Comparison of ENCODE assay signal across 8 cellular contexts in genomic region chr4:99885063-99885664, GRCh38. TPM values are rescaled to one million over a fixed set of nuclear protein-coding genes. Genes with fewer than 3 reads are reported as not detected.
DNase-seq lines count a peak whose midpoint lies in the region; ATAC-seq and TF ChIP-seq lines count a peak whose summit lies in the region.

No MANE protein-coding gene starts in this region.

- no peak for TF ChIP-seq EP300 in transverse colon (IDR thresholded peaks at IDR 0.05; ENCODE audit: low read depth)

- H3K36me3 ChIP-seq in left ventricle myocardium inferior (peaks cover 65% of the 10 kb centered on the region), transverse colon (peaks cover 0 to 48% (median 18%) of the 10 kb centered on the region in 4 donors)

- no peak overlapping the region for H3K4me3 ChIP-seq in left ventricle myocardium inferior
- H3K4me3 ChIP-seq in fibroblast of villous mesenchyme (ENCODE audit: low read depth, low read length): no peak overlapping the region
- no peak overlapping the region for H3K4me3 ChIP-seq in transverse colon

- no peaks in the 10 kb centered on the region for H3K27me3 ChIP-seq in left ventricle myocardium inferior (ENCODE audit: low read depth)
- no peaks in the 10 kb centered on the region for H3K27me3 ChIP-seq in transverse colon

- intact Hi-C loops in left ventricle myocardium inferior (cut with micrococcal nuclease) (no loop called here), left cardiac atrium (cut with DNase I) (loop anchor here (10.0 kb wide), 1 partner anchor 70 kb away; the partner anchor contains the start of gene DAPP1 (in 2 of the 2)), transverse colon (cut with DNase I; ENCODE audit: low total_unique reads) (no loop called here)

- H3K4me1 ChIP-seq in left ventricle myocardium inferior: peaks cover 31% of the 10 kb centered on the region
- H3K4me1 ChIP-seq in transverse colon: peaks cover 0 to 5% (median 0%) of the 10 kb centered on the region in 4 donors

- no peaks in the 10 kb centered on the region for H3K9me3 ChIP-seq in left ventricle myocardium inferior (replicated peaks)
- H3K9me3 ChIP-seq in transverse colon: no peaks in the 10 kb centered on the region

- no peak overlapping the region for H3K27ac ChIP-seq in left ventricle myocardium inferior (replicated peaks)
- no peak overlapping the region for H3K27ac ChIP-seq in transverse colon

- TF ChIP-seq POLR2A in transverse colon (IDR thresholded peaks at IDR 0.05): no peak

- TF ChIP-seq CTCF in left ventricle myocardium inferior (IDR thresholded peaks at IDR 0.05; ENCODE audit: borderline replicate concordance): peak; percentile 61
- TF ChIP-seq CTCF in fibroblast of villous mesenchyme (IDR thresholded peaks at IDR 0.05; ENCODE audit: insufficient read depth, low read depth, low read length): peak; percentile 45
- TF ChIP-seq CTCF in transverse colon (IDR thresholded peaks at IDR 0.05): peak; percentile 33 to 54 (median 48)

- in situ Hi-C loops in transverse colon (cut with MboI; ENCODE audit: low pct_ligation_motif_present in 1 of 4, low pct_unique_long_range_greater_than_20kb in 1 of 4, low sequenced_read_pairs in 3 of 4): loop anchor here in 2 of 4 donors (25.0 kb wide), 1 partner anchor 323 kb away; the partner anchor contains the start of genes MTTP (in 2 of the 2) and TRMT10A (in 2 of the 2)

- DNase-seq in left ventricle myocardium inferior (no peak), left cardiac atrium (no peak), SW480 (ENCODE audit: low spot score) (peak; percentile 21), fibroblast of villous mesenchyme (ENCODE audit: low read depth) (peak; percentile 39), transverse colon (no peak), putamen (ENCODE audit: low spot score) (no peak)
- DNase-seq in activated CD8-positive, alpha-beta memory T cell treated with anti-CD3 and anti-CD28 coated beads, Interleukin-2, amount 50 U/mL, for 48 hours: no peak

- 63 to 68% methylated on average over 2 of the region's 2 CpGs for WGBS in transverse colon (ENCODE audit: low coverage in 1 of 2), 2 donors

- no peak for ATAC-seq in left cardiac atrium
- ATAC-seq in HG03565 (IDR thresholded peaks at IDR 0.05; ENCODE audit: unreplicated experiment): peak; percentile 51

RNA-seq across cellular contexts. Expression of gene LAMTOR3, which starts 9.1 kb away (rescaled TPM):
- total RNA-seq in left ventricle myocardium inferior (38.5 TPM), left cardiac atrium (10 to 100 TPM; 29.2 to 32.3 TPM), fibroblast of villous mesenchyme (20.9 and 51.8 TPM in 2 replicates), transverse colon (10 to 100 TPM in 3 of 4 donors, under 1 TPM in 1; 1.00 to 60.3 (median 32.0) TPM)

Comparison
In these comparisons a context has a peak if more than half of its experiments do, and no peak if none do; other contexts are left out.
1. intact Hi-C loops: an anchor here in left cardiac atrium (10.0 kb wide); none called in left ventricle myocardium inferior and transverse colon.
2. DNase-seq: peak in SW480 (single experiment) and fibroblast of villous mesenchyme (single experiment); none in left ventricle myocardium inferior (single experiment), left cardiac atrium (single experiment), transverse colon (single experiment), activated CD8-positive, alpha-beta memory T cell treated with anti-CD3 and anti-CD28 coated beads, Interleukin-2, amount 50 U/mL, for 48 hours (single experiment) and putamen (single experiment).
3. Peak in every context shown above with its lines, with median percentiles within 50 percentile points of each other: CTCF ChIP-seq.